ENCODE assay signal across 16 cellular contexts in the genomic region with DNA sequence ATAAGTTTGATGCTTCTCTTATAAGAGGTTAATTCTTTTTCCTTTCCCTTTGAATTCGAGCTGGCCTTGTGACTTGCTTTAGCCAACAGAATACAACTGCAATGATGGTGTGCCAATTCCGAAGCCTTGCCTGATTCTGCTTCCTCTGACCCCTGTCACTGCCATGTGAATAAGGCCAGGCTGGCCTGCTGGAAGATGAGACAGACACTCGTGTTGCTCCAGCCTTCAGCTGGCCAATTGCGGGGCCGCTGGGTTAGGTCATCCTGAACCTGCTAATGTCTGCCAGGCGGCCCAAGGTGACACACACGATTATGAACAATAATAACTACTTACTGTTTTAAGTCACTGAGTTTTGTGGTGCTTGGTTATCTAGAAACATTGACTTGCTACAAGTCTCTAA.
DNase-seq lines count a peak whose midpoint lies in the region; ATAC-seq, FAIRE-seq and TF ChIP-seq lines count a peak whose summit lies in the region.
"Had no signal": no experiment of that assay in that cellular context is flagged by ENCODE, and none has a peak within 500 bp of the region (broad histone marks: within the 10 kb centered on the region; RNA-seq: fewer than 3 reads in every experiment).

No MANE protein-coding gene starts in this region.

- peaks cover 14% of the 10 kb centered on the region for H3K9me3 Mint-ChIP-seq in nephron progenitor cell
- H3K9me3 Mint-ChIP-seq: CD4-positive, alpha-beta T cell had no signal

- no peak overlapping the region for H3K4me3 Mint-ChIP-seq in nephron progenitor cell
- H3K4me3 Mint-ChIP-seq: CD4-positive, alpha-beta T cell had no signal

- H3K4me2 ChIP-seq in OCI-LY3 (ENCODE audit: low read length) = no peak overlapping the region

- 0 out of 2 replicates have a peak, but pooled peaks cover 4% of the 10 kb centered on the region for H3K27me3 ChIP-seq in OCI-LY3 (ENCODE audit: low read depth, low read length)
- H3K27me3 ChIP-seq in adrenal gland = no peaks in the 10 kb centered on the region
- H3K27me3 ChIP-seq: BLaER1 treated with 17β-estradiol and CSF1 and Interleukin-3, amounts not matched to agents 10 nM and 100 nM had no signal

- peaks cover 7% of the 10 kb centered on the region for H3K27me3 Mint-ChIP-seq in nephron progenitor cell (ENCODE audit: low read depth, poor library complexity)

- H3K36me3 ChIP-seq in OCI-LY3 (replicated peaks; ENCODE audit: low read depth, low read length) (no peaks in the 10 kb centered on the region), adrenal gland (replicated peaks in 1 of 2) (no peaks in the 10 kb centered on the region), kidney (ENCODE audit: control insufficient read depth in 1 of 2, insufficient read depth in 2 of 2, low read length in 2 of 2) (no peaks in the 10 kb centered on the region)
- H3K36me3 ChIP-seq: BLaER1 treated with 17β-estradiol and CSF1 and Interleukin-3, amounts not matched to agents 10 nM and 100 nM had no signal

- intact Hi-C loops in adrenal gland (cut with DNase I) (no loop called here), kidney (cut with DNase I) (no loop called here)

- no peaks in the 10 kb centered on the region for H4K20me1 ChIP-seq in OCI-LY3 (ENCODE audit: insufficient read depth, low read length)
- H4K20me1 ChIP-seq: BLaER1 treated with 17β-estradiol and CSF1 and Interleukin-3, amounts not matched to agents 10 nM and 100 nM had no signal

- WGBS in adrenal gland, 4 donors = 43 to 58% (median 53%) methylated on average over 6 to 7 of the region's 7 CpGs

- peak in 1 of 2 donors; percentile 32 for TF ChIP-seq POLR2A in adrenal gland (IDR thresholded peaks at IDR 0.05)

- H2AFZ ChIP-seq in OCI-LY3 (ENCODE audit: low read depth, low read length) = peak overlapping the region; percentile 9; the same call in 1 of the 2 replicates

- H3K4me1 Mint-ChIP-seq in nephron progenitor cell = peaks cover 6% of the 10 kb centered on the region

- no peak for TF ChIP-seq CTCF in OCI-LY3 (IDR thresholded peaks at IDR 0.05; ENCODE audit: low read depth, low read length)
- no peak for TF ChIP-seq CTCF in adrenal gland (IDR thresholded peaks at IDR 0.05)
- no peak for TF ChIP-seq CTCF in nephron progenitor cell (IDR thresholded peaks at IDR 0.05)
- TF ChIP-seq CTCF in kidney (IDR thresholded peaks at IDR 0.05; ENCODE audit: borderline replicate concordance, extremely low read depth, insufficient read depth) = no peak

- no peaks in the 10 kb centered on the region for H3K4me1 ChIP-seq in OCI-LY3 (ENCODE audit: low read length)
- H3K4me1 ChIP-seq in adrenal gland (replicated peaks in 1 of 2) = peaks cover 7 to 18% of the 10 kb centered on the region in 2 donors
- no peaks in the 10 kb centered on the region for H3K4me1 ChIP-seq in kidney (ENCODE audit: control insufficient read depth in 1 of 2, insufficient read depth in 1 of 2, low read depth in 1 of 2, low read length in 2 of 2)

- H3K9me3 ChIP-seq in OCI-LY3 (ENCODE audit: insufficient read depth, low read length) = no peaks in the 10 kb centered on the region
- no peaks in the 10 kb centered on the region for H3K9me3 ChIP-seq in adrenal gland (replicated peaks in 1 of 3)
- H3K9me3 ChIP-seq in kidney (ENCODE audit: control insufficient read depth in 1 of 2, low read length in 2 of 2) = no peaks in the 10 kb centered on the region

- H3K4me3 ChIP-seq in OCI-LY3 (ENCODE audit: low read length) = no peak overlapping the region
- H3K4me3 ChIP-seq in adrenal gland = no peak overlapping the region
- H3K4me3 ChIP-seq in kidney (ENCODE audit: low read length in 2 of 2) = no peak overlapping the region
- H3K4me3 ChIP-seq: BLaER1 treated with 17β-estradiol and CSF1 and Interleukin-3, amounts not matched to agents 10 nM and 100 nM had no signal

- H3K36me3 Mint-ChIP-seq in nephron progenitor cell (ENCODE audit: low read depth) = peaks cover 4% of the 10 kb centered on the region

- H3K9ac ChIP-seq in OCI-LY3 (ENCODE audit: low read length) (no peak overlapping the region), kidney (ENCODE audit: low read length in 2 of 2) (no peak overlapping the region)
- H3K9ac ChIP-seq: BLaER1 treated with 17β-estradiol and CSF1 and Interleukin-3, amounts not matched to agents 10 nM and 100 nM had no signal

- H3K79me2 ChIP-seq in OCI-LY3 (ENCODE audit: low read length) = no peaks in the 10 kb centered on the region

- no peak overlapping the region for H3K27ac ChIP-seq in OCI-LY3 (ENCODE audit: low read length)
- H3K27ac ChIP-seq in adrenal gland = peak overlapping the region in 3 of 5 donors; percentile 14 to 66 (median 55)
- no peak overlapping the region for H3K27ac ChIP-seq in kidney (ENCODE audit: low read depth in 2 of 2, low read length in 2 of 2)
- H3K27ac ChIP-seq: BLaER1 treated with 17β-estradiol and CSF1 and Interleukin-3, amounts not matched to agents 10 nM and 100 nM had no signal

- no peak for FAIRE-seq in kidney (lab: Jason Lieb, UNC)

- ATAC-seq in GM21423 (IDR thresholded peaks at IDR 0.05; ENCODE audit: unreplicated experiment) = no peak

- peak overlapping the region; percentile 10 for H3K27ac Mint-ChIP-seq in nephron progenitor cell
- H3K27ac Mint-ChIP-seq: CD4-positive, alpha-beta T cell had no signal

- DNase-seq in NCI-H2029 (lab: John Stamatoyannopoulos, UW) (peak; percentile 12), NCI-H2029 treated with DMSO at 0.1 percent for 48 hours (lab: John Stamatoyannopoulos, UW) (no peak), adrenal gland (peak; percentile 71 to 90 (median 88)), nephron progenitor cell (no peak), kidney (no peak), HCEC 1CT (no peak)
- DNase-seq: 8988T; ACHN; Calu3; CD4-positive, alpha-beta T cell; DMS 273 treated with DMSO at 0.1 percent for 48 hours; H7; IMR-90 had no signal

Comparison
In these comparisons a context has a peak if more than half of its experiments do, and no peak if none do; other contexts are left out.
1. DNase-seq: peak in NCI-H2029 (single experiment) and adrenal gland (7 of 7); none in NCI-H2029 treated with DMSO at 0.1 percent for 48 hours (single experiment), nephron progenitor cell (single experiment), kidney (single experiment) and HCEC 1CT (single experiment).
2. H3K27ac ChIP-seq: peak in adrenal gland (3 of 5); none in OCI-LY3 (single experiment) and kidney (0 of 2).